In genomic region chr17:40499551-40500189, GRCh38 we compare ENCODE assay signal across 1 cellular context.
TF ChIP-seq lines count a peak whose summit lies in the region.

No MANE protein-coding gene starts in this region.

TF ChIP-seq in K562, 482 proteins besides CTCF, POLR2A, EP300 and RAD21 (continued from another document):
- TF ChIP-seq, protein P1, sequence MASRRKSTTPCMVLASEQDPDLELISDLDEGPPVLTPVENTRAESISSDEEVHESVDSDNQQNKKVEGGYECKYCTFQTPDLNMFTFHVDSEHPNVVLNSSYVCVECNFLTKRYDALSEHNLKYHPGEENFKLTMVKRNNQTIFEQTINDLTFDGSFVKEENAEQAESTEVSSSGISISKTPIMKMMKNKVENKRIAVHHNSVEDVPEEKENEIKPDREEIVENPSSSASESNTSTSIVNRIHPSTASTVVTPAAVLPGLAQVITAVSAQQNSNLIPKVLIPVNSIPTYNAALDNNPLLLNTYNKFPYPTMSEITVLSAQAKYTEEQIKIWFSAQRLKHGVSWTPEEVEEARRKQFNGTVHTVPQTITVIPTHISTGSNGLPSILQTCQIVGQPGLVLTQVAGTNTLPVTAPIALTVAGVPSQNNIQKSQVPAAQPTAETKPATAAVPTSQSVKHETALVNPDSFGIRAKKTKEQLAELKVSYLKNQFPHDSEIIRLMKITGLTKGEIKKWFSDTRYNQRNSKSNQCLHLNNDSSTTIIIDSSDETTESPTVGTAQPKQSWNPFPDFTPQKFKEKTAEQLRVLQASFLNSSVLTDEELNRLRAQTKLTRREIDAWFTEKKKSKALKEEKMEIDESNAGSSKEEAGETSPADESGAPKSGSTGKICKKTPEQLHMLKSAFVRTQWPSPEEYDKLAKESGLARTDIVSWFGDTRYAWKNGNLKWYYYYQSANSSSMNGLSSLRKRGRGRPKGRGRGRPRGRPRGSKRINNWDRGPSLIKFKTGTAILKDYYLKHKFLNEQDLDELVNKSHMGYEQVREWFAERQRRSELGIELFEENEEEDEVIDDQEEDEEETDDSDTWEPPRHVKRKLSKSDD (conservative IDR thresholded peaks at IDR 0.05; ENCODE audit: low read length): no peak
- TF ChIP-seq, protein P2, sequence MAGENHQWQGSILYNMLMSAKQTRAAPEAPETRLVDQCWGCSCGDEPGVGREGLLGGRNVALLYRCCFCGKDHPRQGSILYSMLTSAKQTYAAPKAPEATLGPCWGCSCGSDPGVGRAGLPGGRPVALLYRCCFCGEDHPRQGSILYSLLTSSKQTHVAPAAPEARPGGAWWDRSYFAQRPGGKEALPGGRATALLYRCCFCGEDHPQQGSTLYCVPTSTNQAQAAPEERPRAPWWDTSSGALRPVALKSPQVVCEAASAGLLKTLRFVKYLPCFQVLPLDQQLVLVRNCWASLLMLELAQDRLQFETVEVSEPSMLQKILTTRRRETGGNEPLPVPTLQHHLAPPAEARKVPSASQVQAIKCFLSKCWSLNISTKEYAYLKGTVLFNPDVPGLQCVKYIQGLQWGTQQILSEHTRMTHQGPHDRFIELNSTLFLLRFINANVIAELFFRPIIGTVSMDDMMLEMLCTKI (IDR thresholded peaks at IDR 0.05; ENCODE audit: partially characterized antibody): no peak
- TF ChIP-seq RCOR1 (IDR thresholded peaks at IDR 0.05; ENCODE audit: borderline replicate concordance in 1 of 2, low read depth in 2 of 2, low read length in 2 of 2): peak in 1 of 2 experiments; percentile 28; a peak in 1 of 4 replicates
- TF ChIP-seq ATF1 (CRISPR knock-in tag; IDR thresholded peaks at IDR 0.05): no peak
- no peak for TF ChIP-seq ATF1 (tag; IDR thresholded peaks at IDR 0.05)
- no peak for TF ChIP-seq ZNF408 (CRISPR knock-in tag; IDR thresholded peaks at IDR 0.05; ENCODE audit: low read depth)
- TF ChIP-seq ESRRA (IDR thresholded peaks at IDR 0.05; ENCODE audit: borderline replicate concordance, low read depth): peak; percentile 34; the same call in 1 of the 2 replicates
- peak in 1 of 2 experiments; percentile 63; a peak in 2 of 4 replicates for TF ChIP-seq KDM1A (IDR thresholded peaks at IDR 0.05)
- TF ChIP-seq CEBPB (tag; IDR thresholded peaks at IDR 0.05): no peak
- peak; percentile 37; the same call in 1 of the 2 replicates for TF ChIP-seq HDAC2 (IDR thresholded peaks at IDR 0.05)
- TF ChIP-seq BDP1 (IDR thresholded peaks at IDR 0.05; ENCODE audit: insufficient read depth, insufficient read length): no peak
- peak; percentile 71; the same call in 1 of the 2 replicates for TF ChIP-seq CBX1 (IDR thresholded peaks at IDR 0.05; ENCODE audit: low read depth)
- TF ChIP-seq NFXL1 (CRISPR knock-in tag; IDR thresholded peaks at IDR 0.05): no peak
- 0 out of 2 replicates have a peak, but pooled peaks have one; percentile 10 for TF ChIP-seq MECOM (CRISPR knock-in tag; IDR thresholded peaks at IDR 0.05)
- TF ChIP-seq SRF (CRISPR knock-in tag; IDR thresholded peaks at IDR 0.05): peak in 1 of 2 experiments; percentile 75; a peak in 2 of 4 replicates
- no peak for TF ChIP-seq TCF7L2 (IDR thresholded peaks at IDR 0.05; ENCODE audit: low read depth, low read length)
- peak; percentile 88 for TF ChIP-seq BCOR (IDR thresholded peaks at IDR 0.05)
- TF ChIP-seq ADNP (tag; IDR thresholded peaks at IDR 0.05): 0 out of 2 replicates have a peak, but pooled peaks have one; percentile 46
- no peak for TF ChIP-seq ZNF766 (CRISPR knock-in tag; conservative IDR thresholded peaks at IDR 0.05)
- no peak for TF ChIP-seq JUN (IDR thresholded peaks at IDR 0.05; ENCODE audit: borderline replicate concordance, low read depth, low read length)
- no peak for TF ChIP-seq JUN (CRISPR knock-in tag; IDR thresholded peaks at IDR 0.05; ENCODE audit: borderline replicate concordance)
